8 cellular contexts compared by ENCODE assay signal in the genomic region with DNA sequence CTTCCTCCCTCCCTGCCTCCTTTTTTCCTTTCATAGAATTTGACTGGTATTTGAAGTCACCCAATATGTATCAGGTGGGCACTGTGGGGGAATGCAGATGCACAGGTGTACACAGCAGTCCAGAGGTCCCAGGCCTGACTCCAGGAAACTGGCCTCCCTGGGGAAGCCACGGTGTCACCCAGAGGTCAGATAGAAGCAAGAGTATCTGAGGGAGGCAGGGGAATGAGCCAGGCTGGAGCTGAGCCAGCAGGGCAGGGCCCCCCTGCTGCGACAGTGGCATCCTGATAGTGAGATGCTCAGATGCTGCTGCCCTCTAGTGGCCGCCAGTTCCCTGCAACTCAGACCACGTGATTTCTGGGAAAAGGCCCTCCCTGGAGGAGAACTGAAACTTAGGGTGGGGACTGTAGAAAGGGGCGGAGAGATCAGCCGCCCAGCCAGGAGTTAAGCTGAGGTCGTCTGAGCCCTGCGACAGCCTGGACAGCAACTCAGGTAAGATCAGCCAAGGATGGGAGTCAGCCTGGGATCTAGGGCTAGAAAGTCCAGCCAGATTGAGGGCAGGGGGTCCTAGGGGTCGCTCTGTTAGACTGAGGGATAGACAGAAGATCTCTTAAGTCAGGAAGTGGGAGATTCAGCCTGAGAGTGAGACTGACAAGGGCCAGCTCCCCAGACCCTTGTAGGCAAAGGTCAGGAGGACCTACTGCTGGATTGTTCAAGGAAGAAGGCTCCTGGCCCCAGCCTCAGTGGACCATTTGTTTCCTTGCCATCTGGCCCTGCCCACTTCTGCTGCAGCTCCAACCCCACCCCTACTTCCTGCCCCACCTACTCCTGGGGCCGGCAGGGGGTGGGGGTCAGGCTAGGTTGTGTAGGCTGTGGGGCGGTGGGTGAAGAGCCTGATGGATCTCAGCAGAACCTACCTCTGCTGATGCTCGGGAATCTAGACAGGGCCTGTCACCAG. TPM values are rescaled to one million over a fixed set of nuclear protein-coding genes. Genes with fewer than 3 reads are reported as not detected.
A peak's percentile ranks its signal among the peaks of the same experiment; 100 is the strongest.
DNase-seq lines count a peak whose midpoint lies in the region; ATAC-seq and TF ChIP-seq lines count a peak whose summit lies in the region.

Gene IRF9 (plus strand): TSS at position 416 of the 955 bp plus-strand sequence. CDS start 880 bp downstream, outside the sequence.

- no TSS peak for BruUV-seq in Panc1 (replicated peaks; lab: Mats Ljungman, UMichigan)

- H3K4me2 ChIP-seq in DOHH2 (ENCODE audit: low read length) = peak within 1 kb of the TSS; percentile 86
- H3K4me2 ChIP-seq in KMS-11 = peak within 1 kb of the TSS; percentile 79

- H4K20me1 ChIP-seq in DOHH2 (ENCODE audit: control insufficient read depth, insufficient read depth, low read depth, low read length) = no peaks in the 10 kb centered on the region
- H4K20me1 ChIP-seq in KMS-11 (ENCODE audit: insufficient read depth) = no peaks in the 10 kb centered on the region

- TF ChIP-seq CTCF in DOHH2 (IDR thresholded peaks at IDR 0.05; ENCODE audit: low read depth, low read length, poor library complexity, severe bottlenecking) = peak; percentile 97
- TF ChIP-seq CTCF in KMS-11 (conservative IDR thresholded peaks at IDR 0.05; ENCODE audit: low read depth, low read length) = peak; percentile 80
- TF ChIP-seq CTCF in Panc1 (IDR thresholded peaks at IDR 0.05) = peak; percentile 91

- H3K4me1 Mint-ChIP-seq in activated T-cell treated with anti-CD3 and anti-CD28 coated beads, Interleukin-2, amount 50 U/mL, for 4 hours (ENCODE audit: low read depth) = peaks cover 47% of the 10 kb centered on the region

- H2AFZ ChIP-seq in KMS-11 (ENCODE audit: low read depth) = 0 out of 2 replicates have a peak within 1 kb of the TSS, but pooled peaks have one; percentile 15

- peaks cover 17% of the 10 kb centered on the region for H3K4me1 ChIP-seq in DOHH2 (ENCODE audit: control insufficient read depth, low read length)
- peaks cover 14% of the 10 kb centered on the region for H3K4me1 ChIP-seq in KMS-11 (ENCODE audit: low read depth, poor library complexity, severe bottlenecking)
- peaks cover 4% of the 10 kb centered on the region for H3K4me1 ChIP-seq in Panc1 (ENCODE audit: control insufficient read depth, insufficient read depth, low read length)
- H3K4me1 ChIP-seq in muscle layer of duodenum (ENCODE audit: control insufficient read depth in 1 of 2, insufficient read depth in 2 of 2, low read length in 2 of 2) = peaks cover 22 to 24% of the 10 kb centered on the region in 2 donors

- H3F3A ChIP-seq in DOHH2 (ENCODE audit: control insufficient read depth, insufficient read depth) = no peaks in the 10 kb centered on the region

- H3K36me3 Mint-ChIP-seq in activated T-cell treated with anti-CD3 and anti-CD28 coated beads, Interleukin-2, amount 50 U/mL, for 4 hours (ENCODE audit: insufficient read depth) = peaks cover 43% of the 10 kb centered on the region

- peak within 1 kb of the TSS; percentile 98 for H3K4me3 Mint-ChIP-seq in activated T-cell treated with anti-CD3 and anti-CD28 coated beads, Interleukin-2, amount 50 U/mL, for 4 hours

- H3K79me2 ChIP-seq in DOHH2 (ENCODE audit: control insufficient read depth, low read length) (peaks cover 7% of the 10 kb centered on the region), KMS-11 (ENCODE audit: insufficient read depth, low read depth) (no peaks in the 10 kb centered on the region)

- DNase-seq in Panc1 (ENCODE audit: low read depth, low spot score) = peak; percentile 77
- peak; percentile 99 for DNase-seq in activated T-cell treated with anti-CD3 and anti-CD28 coated beads, Interleukin-2, amount 50 U/mL, for 4 hours
- DNase-seq in stimulated activated CD8-positive, alpha-beta memory T cell treated with anti-CD3 and anti-CD28 coated beads, Interleukin-7, amount 100 ng/mL, for 4 hours (ENCODE audit: low read depth in 2 of 2) = peak; percentile 87 to 96

- H3K9ac ChIP-seq in KMS-11 = peak within 1 kb of the TSS; percentile 38; the same call in 1 of the 2 replicates

- no peaks in the 10 kb centered on the region for H3K9me3 Mint-ChIP-seq in activated T-cell treated with anti-CD3 and anti-CD28 coated beads, Interleukin-2, amount 50 U/mL, for 4 hours

- no peaks in the 10 kb centered on the region for H3K27me3 Mint-ChIP-seq in activated T-cell treated with anti-CD3 and anti-CD28 coated beads, Interleukin-2, amount 50 U/mL, for 4 hours (ENCODE audit: low read depth)

- POLR2A ChIA-PET in Panc1 (lab: Charles Lee) = interaction anchor here (0.7 kb wide), 1 partner anchor 27 kb away, joined by 3 read pairs; no protein-coding TSS in a partner anchor

- in situ Hi-C loops in Panc1 (cut with HindIII; ENCODE audit: low pct_unique_long_range_greater_than_20kb, low sequenced_read_pairs) = no loop called here

- H3K9me3 ChIP-seq in DOHH2 (ENCODE audit: control insufficient read depth, insufficient read depth, low read length) = no peaks in the 10 kb centered on the region
- H3K9me3 ChIP-seq in Panc1 (ENCODE audit: control insufficient read depth, insufficient read depth, low read depth, low read length) = no peaks in the 10 kb centered on the region
- no peaks in the 10 kb centered on the region for H3K9me3 ChIP-seq in muscle layer of duodenum (ENCODE audit: control insufficient read depth in 1 of 2, low read length in 2 of 2)

- intact Hi-C loops in Panc1 (cut with micrococcal nuclease; ENCODE audit: unreplicated experiment) = no loop called here

- H3K27me3 ChIP-seq in DOHH2 (ENCODE audit: control insufficient read depth, low read length) (no peaks in the 10 kb centered on the region), KMS-11 (ENCODE audit: insufficient read depth, low read depth) (no peaks in the 10 kb centered on the region), Panc1 (ENCODE audit: control insufficient read depth, insufficient read depth, low read length) (no peaks in the 10 kb centered on the region), muscle layer of duodenum (ENCODE audit: low read depth, low read length) (no peaks in the 10 kb centered on the region)

- CTCF ChIA-PET in Panc1 (lab: Charles Lee) = interaction anchor here (1.1 to 1.2 kb wide), 2 partner anchors 25 to 103 kb away, joined by 3 to 5 read pairs; partner anchors contain the start of gene PSME1

- H3K4me3 ChIP-seq in DOHH2 (ENCODE audit: low read length) = peak within 1 kb of the TSS; percentile 74
- no peak within 1 kb of the TSS for H3K4me3 ChIP-seq in KMS-11 (IDR thresholded peaks at IDR 0.05; ENCODE audit: insufficient read depth, low read depth, low read length)
- H3K4me3 ChIP-seq in Panc1 (ENCODE audit: low read depth in 2 of 2, low read length in 2 of 2) = peak within 1 kb of the TSS; percentile 50 to 76
- peak within 1 kb of the TSS; percentile 82 to 99 for H3K4me3 ChIP-seq in muscle layer of duodenum (ENCODE audit: low read depth in 1 of 2, low read length in 2 of 2)

- H3K36me3 ChIP-seq in DOHH2 (ENCODE audit: control insufficient read depth, low read length) (peaks cover 62% of the 10 kb centered on the region), KMS-11 (ENCODE audit: insufficient read depth) (no peaks in the 10 kb centered on the region), Panc1 (ENCODE audit: control insufficient read depth, insufficient read depth, low read length) (no peaks in the 10 kb centered on the region; the same call in none of the 2 replicates), muscle layer of duodenum (ENCODE audit: control insufficient read depth in 1 of 2, insufficient read depth in 2 of 2, low read length in 2 of 2) (peaks cover 64 to 70% of the 10 kb centered on the region in 2 donors)

- peak; percentile 72 for ATAC-seq in GM21737 (IDR thresholded peaks at IDR 0.05; ENCODE audit: unreplicated experiment)
- ATAC-seq in Panc1 = peak; percentile 91
- peak; percentile 90 for ATAC-seq in activated T-cell treated with anti-CD3 and anti-CD28 coated beads, Interleukin-2, amount 50 U/mL, for 4 hours
- peak; percentile 89 for ATAC-seq in esophagus mucosa

- no peaks in the 10 kb centered on the region for H3K9me2 ChIP-seq in DOHH2 (replicated peaks; ENCODE audit: control insufficient read depth, low read length)

- H3K27ac ChIP-seq in DOHH2 (ENCODE audit: low read depth, low read length) = peak within 1 kb of the TSS; percentile 65
- peak within 1 kb of the TSS; percentile 14; the same call in 1 of the 2 replicates for H3K27ac ChIP-seq in KMS-11
- H3K27ac ChIP-seq in Panc1 (ENCODE audit: low read length) = peak within 1 kb of the TSS; percentile 89
- H3K27ac ChIP-seq in muscle layer of duodenum (ENCODE audit: low read length) = peak within 1 kb of the TSS; percentile 99

RNA-seq across cellular contexts. Expression of gene IRF9, which starts in this region (rescaled TPM):
- total RNA-seq in Panc1 (2021; ENCODE audit: unreplicated experiment) = 24.5 TPM
- polyA plus RNA-seq in Panc1 (2012; ENCODE audit: insufficient read length) = 27.1 TPM
- 100 to 1,000 TPM; 110 to 152 (median 121) TPM for total RNA-seq in activated T-cell treated with anti-CD3 and anti-CD28 coated beads, Interleukin-2, amount 50 U/mL, for 4 hours
- total RNA-seq in esophagus mucosa = 44.2 TPM

Comparison
In these comparisons a context has a peak if more than half of its experiments do, and no peak if none do; other contexts are left out.
1. H3K27ac ChIP-seq: peak in every context shown above with its lines; median percentile 99 in muscle layer of duodenum; 89 in Panc1; 65 in DOHH2; 14 in KMS-11.